ENCODE assay signal across 10 cellular contexts in the genomic region with DNA sequence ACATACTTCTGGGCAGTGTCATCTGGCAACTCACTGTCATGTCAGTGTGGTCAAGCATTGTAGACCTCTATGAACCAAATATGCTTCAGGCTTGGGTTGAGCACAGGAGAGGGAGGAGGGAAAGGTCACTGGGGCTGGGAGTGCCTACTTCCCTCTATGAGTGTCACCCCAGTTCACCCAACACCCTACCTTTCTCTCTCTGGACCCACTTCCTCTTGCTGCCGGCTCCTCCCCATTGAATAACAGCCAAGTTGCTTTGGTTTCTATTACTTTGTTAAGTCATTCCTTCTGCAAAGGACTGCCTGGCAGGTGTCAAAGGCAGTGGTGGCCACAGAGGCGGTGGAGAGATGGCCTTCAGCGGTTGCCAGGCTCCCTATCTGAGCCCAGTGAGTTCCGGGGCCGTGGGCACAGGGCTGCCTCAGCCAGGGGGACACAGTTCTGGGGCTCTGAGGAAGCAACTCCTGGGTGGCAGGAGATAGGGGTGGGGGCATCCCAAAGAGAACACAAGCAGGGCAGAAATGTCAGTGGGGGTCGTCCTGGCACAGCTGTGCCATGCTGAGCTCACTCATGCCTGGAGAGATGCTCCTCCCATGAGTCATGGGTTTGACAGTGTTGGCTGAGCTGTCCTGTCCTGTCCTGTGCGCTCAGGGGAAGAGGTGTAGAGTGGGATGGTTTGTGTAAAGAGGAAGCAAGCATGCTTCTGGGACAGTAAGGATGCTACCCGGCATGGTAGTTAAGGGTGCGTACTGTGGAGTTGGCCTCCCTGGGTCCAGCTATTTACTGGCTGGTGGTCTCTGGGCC. TPM values are rescaled to one million over a fixed set of nuclear protein-coding genes. Genes with fewer than 3 reads are reported as not detected.
DNase-seq lines count a peak whose midpoint lies in the region; ATAC-seq and TF ChIP-seq lines count a peak whose summit lies in the region.
"Not testable (repeated sequence)": the region's sequence is repeated elsewhere in the genome, so short reads cannot be mapped to it uniquely, and the experiment has no call there.
"Had no signal": no experiment of that assay in that cellular context is flagged by ENCODE, and none has a peak within 500 bp of the region (broad histone marks: within the 10 kb centered on the region; RNA-seq: fewer than 3 reads in every experiment).

Gene LGALS9C (plus strand): TSS at position 282 of the 801 bp plus-strand sequence. CDS start 66 bp downstream, at position 348.

- H3K4me3 Mint-ChIP-seq in CD14-positive monocyte, result peak within 1 kb of the TSS; percentile 24 to 48
- peak within 1 kb of the TSS; percentile 54 for H3K4me3 Mint-ChIP-seq in activated CD8-positive, alpha-beta T cell treated with anti-CD3 and anti-CD28 coated beads, Interleukin-2, amount 10 ng/mL, durations not matched to agents 7 days and 5 days

- not testable (repeated sequence) for H3K9me3 Mint-ChIP-seq in CD14-positive monocyte; activated CD8-positive, alpha-beta T cell treated with anti-CD3 and anti-CD28 coated beads, Interleukin-2, amount 10 ng/mL, durations not matched to agents 7 days and 5 days (ENCODE audit: insufficient read depth)

- H2AK5ac ChIP-seq in neuronal stem cell (ENCODE audit: low read depth, low read length), result not testable (repeated sequence)

- not testable (repeated sequence) for DNase-seq in CD14-positive monocyte (ENCODE audit: low spot score); neuronal stem cell (ENCODE audit: low spot score)
- DNase-seq in NOMO-1 (lab: John Stamatoyannopoulos, UW; ENCODE audit: unreplicated experiment in 2 of 2), result peak; percentile 55 to 62
- peak; percentile 43 for DNase-seq in activated CD8-positive, alpha-beta T cell treated with anti-CD3 and anti-CD28 coated beads, Interleukin-2, amount 10 ng/mL, durations not matched to agents 7 days and 5 days
- peak; percentile 1 for DNase-seq in germinal center (ENCODE audit: low spot score)

- not testable (repeated sequence) for H3K9ac ChIP-seq in neuronal stem cell (ENCODE audit: low read depth, low read length, poor library complexity)

- H2BK15ac ChIP-seq in neuronal stem cell (ENCODE audit: low read length), result not testable (repeated sequence)

- H2AFZ ChIP-seq in neuronal stem cell (ENCODE audit: low read length), result not testable (repeated sequence)

- POLR2A ChIA-PET in activated CD8-positive, alpha-beta T cell treated with anti-CD3 and anti-CD28 coated beads, Interleukin-2, amount 10 ng/mL, durations not matched to agents 7 days and 5 days (lab: Charles Lee), result not testable (repeated sequence)

- not testable (repeated sequence) for H2BK12ac ChIP-seq in neuronal stem cell (ENCODE audit: low read length)

- not testable (repeated sequence) for H3K36me3 ChIP-seq in neuronal stem cell (replicated peaks in 1 of 2; ENCODE audit: control insufficient read depth in 2 of 2, insufficient read depth in 2 of 2, low read length in 2 of 2)

- not testable (repeated sequence) for H3K9me3 ChIP-seq in neuronal stem cell (replicated peaks in 1 of 2; ENCODE audit: control insufficient read depth in 2 of 2, insufficient read depth in 1 of 2, low read depth in 1 of 2, low read length in 2 of 2)

- peak within 1 kb of the TSS; percentile 70 for H3K18ac ChIP-seq in neuronal stem cell (ENCODE audit: low read length)

- not testable (repeated sequence) for H3K4me1 ChIP-seq in neuronal stem cell (ENCODE audit: control insufficient read depth in 2 of 2, insufficient read depth in 1 of 2, low read depth in 1 of 2, low read length in 2 of 2)

- peak within 1 kb of the TSS in 5 of 7 donors; percentile 77 to 95 (median 92) for H3K27ac Mint-ChIP-seq in CD14-positive monocyte
- peak within 1 kb of the TSS; percentile 75 for H3K27ac Mint-ChIP-seq in activated CD8-positive, alpha-beta T cell treated with anti-CD3 and anti-CD28 coated beads, Interleukin-2, amount 10 ng/mL, durations not matched to agents 7 days and 5 days

- not testable (repeated sequence) for H2BK5ac ChIP-seq in neuronal stem cell (ENCODE audit: low read length)

- H3K4ac ChIP-seq in neuronal stem cell (ENCODE audit: low read length), result not testable (repeated sequence)

- not testable (repeated sequence) for H3K79me1 ChIP-seq in neuronal stem cell (ENCODE audit: low read depth, low read length)

- not testable (repeated sequence) for H3K27me3 Mint-ChIP-seq in CD14-positive monocyte (ENCODE audit: low read depth in 3 of 3); activated CD8-positive, alpha-beta T cell treated with anti-CD3 and anti-CD28 coated beads, Interleukin-2, amount 10 ng/mL, durations not matched to agents 7 days and 5 days (ENCODE audit: low read depth)

- H2BK120ac ChIP-seq in neuronal stem cell (ENCODE audit: low read depth, low read length), result not testable (repeated sequence)

- H3K4me1 Mint-ChIP-seq in CD14-positive monocyte; activated CD8-positive, alpha-beta T cell treated with anti-CD3 and anti-CD28 coated beads, Interleukin-2, amount 10 ng/mL, durations not matched to agents 7 days and 5 days (ENCODE audit: low read depth): not testable (repeated sequence)

- TF ChIP-seq CTCF in CD14-positive monocyte (IDR thresholded peaks at IDR 0.05), result not testable (repeated sequence)

- H4K91ac ChIP-seq in neuronal stem cell (ENCODE audit: low read depth, low read length, poor library complexity), result not testable (repeated sequence)

- H3K14ac ChIP-seq in neuronal stem cell (ENCODE audit: low read length), result peak within 1 kb of the TSS; percentile 22

- H3K27me3 ChIP-seq in neuronal stem cell (ENCODE audit: control insufficient read depth in 3 of 3, insufficient read depth in 3 of 3, low read depth in 1 of 3, low read length in 3 of 3), result not testable (repeated sequence)

- ATAC-seq in GM18868 (IDR thresholded peaks at IDR 0.05; ENCODE audit: unreplicated experiment) (peak; percentile 78), GM21786 (IDR thresholded peaks at IDR 0.05; ENCODE audit: unreplicated experiment) (peak; percentile 82), HG03342 (IDR thresholded peaks at IDR 0.05; ENCODE audit: unreplicated experiment) (peak; percentile 85)
- peak; percentile 80 for ATAC-seq in activated CD8-positive, alpha-beta T cell treated with anti-CD3 and anti-CD28 coated beads, Interleukin-2, amount 10 ng/mL, durations not matched to agents 7 days and 5 days

- not testable (repeated sequence) for H3K27ac ChIP-seq in neuronal stem cell (replicated peaks; ENCODE audit: low read length)

- not testable (repeated sequence) for H3K4me2 ChIP-seq in neuronal stem cell (ENCODE audit: insufficient read depth, low read length, poor library complexity, severe bottlenecking)

- intact Hi-C loops in CD14-positive monocyte (cut with micrococcal nuclease), result not testable (repeated sequence)

- CTCF ChIA-PET in activated CD8-positive, alpha-beta T cell treated with anti-CD3 and anti-CD28 coated beads, Interleukin-2, amount 10 ng/mL, durations not matched to agents 7 days and 5 days (lab: Charles Lee), result not testable (repeated sequence)

- H4K8ac ChIP-seq in neuronal stem cell (ENCODE audit: low read depth, low read length), result not testable (repeated sequence)

- H3K23ac ChIP-seq in neuronal stem cell (ENCODE audit: low read depth, low read length, poor library complexity), result not testable (repeated sequence)

- not testable (repeated sequence) for H3K4me3 ChIP-seq in neuronal stem cell (ENCODE audit: low read length in 2 of 2)

- WGBS in neuronal stem cell (ENCODE audit: extremely low coverage in 2 of 2, insufficient read length in 2 of 2, insufficient replicate concordance in 1 of 2), 2 donors, result no CpG with 5 or more reads among the region's 9 CpGs

- H3K36me3 Mint-ChIP-seq in CD14-positive monocyte; activated CD8-positive, alpha-beta T cell treated with anti-CD3 and anti-CD28 coated beads, Interleukin-2, amount 10 ng/mL, durations not matched to agents 7 days and 5 days (ENCODE audit: low read depth): not testable (repeated sequence)

RNA-seq across cellular contexts. Expression of gene LGALS9C, which starts in this region (rescaled TPM):
- under 1 TPM in 1 of 2 donors, not detected in 1; 0.12 TPM for polyA plus RNA-seq in CD14-positive monocyte
- total RNA-seq in activated CD8-positive, alpha-beta T cell treated with anti-CD3 and anti-CD28 coated beads, Interleukin-2, amount 10 ng/mL, durations not matched to agents 7 days and 5 days, result 1 to 10 TPM; 2.6 to 3.7 TPM
- polyA plus RNA-seq in neuronal stem cell (2013, experiment 1 of 2), result not detected
- polyA plus RNA-seq in neuronal stem cell (2013, experiment 2 of 2), result not detected
- total RNA-seq: neural crest cell, WTC11 had no signal
